29 cellular contexts compared by ENCODE assay signal in genomic region chr5:74184649-74185048, GRCh38.
"Had no signal": no experiment of that assay in that cellular context is flagged by ENCODE, and none has a peak within 500 bp of the region (broad histone marks: within the 10 kb centered on the region; RNA-seq: fewer than 3 reads in every experiment).

No MANE protein-coding gene starts in this region.

- H3K36me3 ChIP-seq: colonic mucosa, gastroesophageal sphincter, heart right ventricle, lower lobe of right lung, neutrophil, pancreas, prostate gland, thoracic aorta, uterus had no signal

- DNase-seq: activated CD4-positive, alpha-beta T cell treated with anti-CD3 and anti-CD28 coated beads for 4 hours; activated CD4-positive, alpha-beta T cell treated with anti-CD3 and anti-CD28 coated beads, Interleukin-2, amount 50 U/mL, for 4 hours; activated effector memory CD4-positive, alpha-beta T cell treated with Interleukin-2 at 50 U/mL for 16 hours; activated naive CD4-positive, alpha-beta T cell treated with Interleukin-2 at 50 U/mL for 16 hours; activated naive CD8-positive, alpha-beta T cell treated with anti-CD3 and anti-CD28 coated beads, Interleukin-2, amount 10 ng/mL, durations not matched to agents 7 days and 5 days; activated T-cell treated with anti-CD3 and anti-CD28 coated beads for 4 hours; amniotic stem cell; colonic mucosa; dorsolateral prefrontal cortex; effector memory CD4-positive, alpha-beta T cell; heart right ventricle; lower lobe of right lung; mesenchymal stem cell; natural killer cell; pancreas; SK-N-SH; stimulated activated CD4-positive, alpha-beta T cell treated with anti-CD3 and anti-CD28 coated beads, Interleukin-15, amount 100 ng/mL, for 24 hours; stimulated activated CD4-positive, alpha-beta T cell treated with anti-CD3 and anti-CD28 coated beads, Interleukin-2, amount 100 ng/mL, for 24 hours; stimulated activated naive CD4-positive, alpha-beta T cell; SW 1271; T-helper 9 cell; uterus had no signal

- H3K4me3 ChIP-seq: colonic mucosa, dorsolateral prefrontal cortex, gastroesophageal sphincter, heart right ventricle, lower lobe of right lung, pancreas, prostate gland, thoracic aorta, uterus had no signal

- H3K9me3 Mint-ChIP-seq: activated naive CD8-positive, alpha-beta T cell treated with anti-CD3 and anti-CD28 coated beads, Interleukin-2, amount 10 ng/mL, durations not matched to agents 7 days and 5 days; natural killer cell; T-helper 1 cell treated with Interleukin-12 subunit alpha and Interleukin-12 subunit beta and Interleukin-4 antibody, amounts not matched to agents 30 μg/mL and 1 μg/mL, for 36 hours had no signal

- H3K4me1 ChIP-seq: colonic mucosa, lower lobe of right lung, pancreas, prostate gland, uterus had no signal

- H3K9ac ChIP-seq: SK-N-SH had no signal

- H3K27me3 Mint-ChIP-seq: type B pancreatic cell had no signal

- H3K36me3 Mint-ChIP-seq: activated naive CD8-positive, alpha-beta T cell treated with anti-CD3 and anti-CD28 coated beads, Interleukin-2, amount 10 ng/mL, durations not matched to agents 7 days and 5 days; natural killer cell; type B pancreatic cell had no signal

- H3K27me3 ChIP-seq: colonic mucosa, dorsolateral prefrontal cortex, gastroesophageal sphincter, heart right ventricle, neutrophil, pancreas, uterus had no signal

- H3K4me3 Mint-ChIP-seq: activated naive CD8-positive, alpha-beta T cell treated with anti-CD3 and anti-CD28 coated beads, Interleukin-2, amount 10 ng/mL, durations not matched to agents 7 days and 5 days; natural killer cell; T-helper 1 cell treated with Interleukin-12 subunit alpha and Interleukin-12 subunit beta and Interleukin-4 antibody, amounts not matched to agents 30 μg/mL and 1 μg/mL, for 36 hours; type B pancreatic cell had no signal

- H3K9me3 ChIP-seq: colonic mucosa, lower lobe of right lung, neutrophil, pancreas, prostate gland, SK-N-SH, thoracic aorta, uterus had no signal

- H3K27ac ChIP-seq: colonic mucosa, dorsolateral prefrontal cortex, gastroesophageal sphincter, lower lobe of right lung, neutrophil, pancreas, prostate gland, thoracic aorta, VCaP had no signal

- H3K4me1 Mint-ChIP-seq: activated naive CD8-positive, alpha-beta T cell treated with anti-CD3 and anti-CD28 coated beads, Interleukin-2, amount 10 ng/mL, durations not matched to agents 7 days and 5 days; natural killer cell had no signal

- ATAC-seq: gastroesophageal sphincter, lower lobe of right lung, natural killer cell had no signal

- H3K27ac Mint-ChIP-seq: activated naive CD8-positive, alpha-beta T cell treated with anti-CD3 and anti-CD28 coated beads, Interleukin-2, amount 10 ng/mL, durations not matched to agents 7 days and 5 days; natural killer cell; T-helper 1 cell treated with Interleukin-12 subunit alpha and Interleukin-12 subunit beta and Interleukin-4 antibody, amounts not matched to agents 30 μg/mL and 1 μg/mL, for 36 hours; type B pancreatic cell had no signal
